Comparison of ENCODE assay signal across 1 cellular context in the genomic region with DNA sequence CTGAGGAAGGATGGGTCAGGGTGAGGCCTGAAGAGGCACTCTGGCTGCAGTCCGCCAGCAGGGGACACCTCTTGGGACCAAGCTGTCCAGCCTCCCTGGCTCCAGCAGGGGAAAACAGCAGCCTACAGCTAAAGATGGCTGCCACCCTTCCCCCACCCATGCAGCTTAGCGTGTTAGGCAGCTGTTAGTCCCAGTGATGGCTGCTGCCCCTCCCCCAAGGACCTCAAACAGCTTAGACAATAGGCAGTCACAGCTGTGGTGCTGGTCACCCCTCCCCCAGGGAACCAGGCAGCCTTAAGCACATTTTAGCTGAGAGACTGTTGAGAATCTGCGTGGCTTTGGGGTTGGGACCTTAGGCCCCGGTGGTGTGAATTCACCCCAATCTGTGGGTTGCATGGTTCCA.
TF ChIP-seq lines count a peak whose summit lies in the region.

No MANE protein-coding gene starts in this region.

TF ChIP-seq in H1, 55 proteins besides CTCF, POLR2A, EP300 and RAD21 (continued from another document):
- TF ChIP-seq EGR1 (IDR thresholded peaks at IDR 0.05; ENCODE audit: borderline replicate concordance, low read depth, low read length): no peak
- TF ChIP-seq CHD2 (IDR thresholded peaks at IDR 0.05; ENCODE audit: low read length): peak; percentile 79
- peak; percentile 93 for TF ChIP-seq SP1 (IDR thresholded peaks at IDR 0.05; ENCODE audit: low read depth, low read length)
- no peak for TF ChIP-seq POU5F1 (IDR thresholded peaks at IDR 0.05; ENCODE audit: low read depth, low read length)
- TF ChIP-seq SAP30 (IDR thresholded peaks at IDR 0.05; ENCODE audit: insufficient read depth, insufficient replicate concordance, low read length): no peak
- TF ChIP-seq SP4 (IDR thresholded peaks at IDR 0.05; ENCODE audit: low read length): no peak
- peak; percentile 99 for TF ChIP-seq ASH2L (IDR thresholded peaks at IDR 0.05; ENCODE audit: low read length)
- no peak for TF ChIP-seq MAFK (IDR thresholded peaks at IDR 0.05; ENCODE audit: low read depth, low read length)
- no peak for TF ChIP-seq BRCA1 (IDR thresholded peaks at IDR 0.05; ENCODE audit: low read depth, low read length)
- TF ChIP-seq, protein P1, sequence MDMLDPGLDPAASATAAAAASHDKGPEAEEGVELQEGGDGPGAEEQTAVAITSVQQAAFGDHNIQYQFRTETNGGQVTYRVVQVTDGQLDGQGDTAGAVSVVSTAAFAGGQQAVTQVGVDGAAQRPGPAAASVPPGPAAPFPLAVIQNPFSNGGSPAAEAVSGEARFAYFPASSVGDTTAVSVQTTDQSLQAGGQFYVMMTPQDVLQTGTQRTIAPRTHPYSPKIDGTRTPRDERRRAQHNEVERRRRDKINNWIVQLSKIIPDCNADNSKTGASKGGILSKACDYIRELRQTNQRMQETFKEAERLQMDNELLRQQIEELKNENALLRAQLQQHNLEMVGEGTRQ (IDR thresholded peaks at IDR 0.05; ENCODE audit: low read length): no peak
- peak; percentile 86; the same call in 1 of the 2 replicates for TF ChIP-seq RBBP5 (IDR thresholded peaks at IDR 0.05; ENCODE audit: borderline replicate concordance, low read depth, low read length)
- TF ChIP-seq, protein P2, sequence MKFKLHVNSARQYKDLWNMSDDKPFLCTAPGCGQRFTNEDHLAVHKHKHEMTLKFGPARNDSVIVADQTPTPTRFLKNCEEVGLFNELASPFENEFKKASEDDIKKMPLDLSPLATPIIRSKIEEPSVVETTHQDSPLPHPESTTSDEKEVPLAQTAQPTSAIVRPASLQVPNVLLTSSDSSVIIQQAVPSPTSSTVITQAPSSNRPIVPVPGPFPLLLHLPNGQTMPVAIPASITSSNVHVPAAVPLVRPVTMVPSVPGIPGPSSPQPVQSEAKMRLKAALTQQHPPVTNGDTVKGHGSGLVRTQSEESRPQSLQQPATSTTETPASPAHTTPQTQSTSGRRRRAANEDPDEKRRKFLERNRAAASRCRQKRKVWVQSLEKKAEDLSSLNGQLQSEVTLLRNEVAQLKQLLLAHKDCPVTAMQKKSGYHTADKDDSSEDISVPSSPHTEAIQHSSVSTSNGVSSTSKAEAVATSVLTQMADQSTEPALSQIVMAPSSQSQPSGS (IDR thresholded peaks at IDR 0.05; ENCODE audit: low read length): peak; percentile 46; the same call in 1 of the 2 replicates
- TF ChIP-seq, protein P3, sequence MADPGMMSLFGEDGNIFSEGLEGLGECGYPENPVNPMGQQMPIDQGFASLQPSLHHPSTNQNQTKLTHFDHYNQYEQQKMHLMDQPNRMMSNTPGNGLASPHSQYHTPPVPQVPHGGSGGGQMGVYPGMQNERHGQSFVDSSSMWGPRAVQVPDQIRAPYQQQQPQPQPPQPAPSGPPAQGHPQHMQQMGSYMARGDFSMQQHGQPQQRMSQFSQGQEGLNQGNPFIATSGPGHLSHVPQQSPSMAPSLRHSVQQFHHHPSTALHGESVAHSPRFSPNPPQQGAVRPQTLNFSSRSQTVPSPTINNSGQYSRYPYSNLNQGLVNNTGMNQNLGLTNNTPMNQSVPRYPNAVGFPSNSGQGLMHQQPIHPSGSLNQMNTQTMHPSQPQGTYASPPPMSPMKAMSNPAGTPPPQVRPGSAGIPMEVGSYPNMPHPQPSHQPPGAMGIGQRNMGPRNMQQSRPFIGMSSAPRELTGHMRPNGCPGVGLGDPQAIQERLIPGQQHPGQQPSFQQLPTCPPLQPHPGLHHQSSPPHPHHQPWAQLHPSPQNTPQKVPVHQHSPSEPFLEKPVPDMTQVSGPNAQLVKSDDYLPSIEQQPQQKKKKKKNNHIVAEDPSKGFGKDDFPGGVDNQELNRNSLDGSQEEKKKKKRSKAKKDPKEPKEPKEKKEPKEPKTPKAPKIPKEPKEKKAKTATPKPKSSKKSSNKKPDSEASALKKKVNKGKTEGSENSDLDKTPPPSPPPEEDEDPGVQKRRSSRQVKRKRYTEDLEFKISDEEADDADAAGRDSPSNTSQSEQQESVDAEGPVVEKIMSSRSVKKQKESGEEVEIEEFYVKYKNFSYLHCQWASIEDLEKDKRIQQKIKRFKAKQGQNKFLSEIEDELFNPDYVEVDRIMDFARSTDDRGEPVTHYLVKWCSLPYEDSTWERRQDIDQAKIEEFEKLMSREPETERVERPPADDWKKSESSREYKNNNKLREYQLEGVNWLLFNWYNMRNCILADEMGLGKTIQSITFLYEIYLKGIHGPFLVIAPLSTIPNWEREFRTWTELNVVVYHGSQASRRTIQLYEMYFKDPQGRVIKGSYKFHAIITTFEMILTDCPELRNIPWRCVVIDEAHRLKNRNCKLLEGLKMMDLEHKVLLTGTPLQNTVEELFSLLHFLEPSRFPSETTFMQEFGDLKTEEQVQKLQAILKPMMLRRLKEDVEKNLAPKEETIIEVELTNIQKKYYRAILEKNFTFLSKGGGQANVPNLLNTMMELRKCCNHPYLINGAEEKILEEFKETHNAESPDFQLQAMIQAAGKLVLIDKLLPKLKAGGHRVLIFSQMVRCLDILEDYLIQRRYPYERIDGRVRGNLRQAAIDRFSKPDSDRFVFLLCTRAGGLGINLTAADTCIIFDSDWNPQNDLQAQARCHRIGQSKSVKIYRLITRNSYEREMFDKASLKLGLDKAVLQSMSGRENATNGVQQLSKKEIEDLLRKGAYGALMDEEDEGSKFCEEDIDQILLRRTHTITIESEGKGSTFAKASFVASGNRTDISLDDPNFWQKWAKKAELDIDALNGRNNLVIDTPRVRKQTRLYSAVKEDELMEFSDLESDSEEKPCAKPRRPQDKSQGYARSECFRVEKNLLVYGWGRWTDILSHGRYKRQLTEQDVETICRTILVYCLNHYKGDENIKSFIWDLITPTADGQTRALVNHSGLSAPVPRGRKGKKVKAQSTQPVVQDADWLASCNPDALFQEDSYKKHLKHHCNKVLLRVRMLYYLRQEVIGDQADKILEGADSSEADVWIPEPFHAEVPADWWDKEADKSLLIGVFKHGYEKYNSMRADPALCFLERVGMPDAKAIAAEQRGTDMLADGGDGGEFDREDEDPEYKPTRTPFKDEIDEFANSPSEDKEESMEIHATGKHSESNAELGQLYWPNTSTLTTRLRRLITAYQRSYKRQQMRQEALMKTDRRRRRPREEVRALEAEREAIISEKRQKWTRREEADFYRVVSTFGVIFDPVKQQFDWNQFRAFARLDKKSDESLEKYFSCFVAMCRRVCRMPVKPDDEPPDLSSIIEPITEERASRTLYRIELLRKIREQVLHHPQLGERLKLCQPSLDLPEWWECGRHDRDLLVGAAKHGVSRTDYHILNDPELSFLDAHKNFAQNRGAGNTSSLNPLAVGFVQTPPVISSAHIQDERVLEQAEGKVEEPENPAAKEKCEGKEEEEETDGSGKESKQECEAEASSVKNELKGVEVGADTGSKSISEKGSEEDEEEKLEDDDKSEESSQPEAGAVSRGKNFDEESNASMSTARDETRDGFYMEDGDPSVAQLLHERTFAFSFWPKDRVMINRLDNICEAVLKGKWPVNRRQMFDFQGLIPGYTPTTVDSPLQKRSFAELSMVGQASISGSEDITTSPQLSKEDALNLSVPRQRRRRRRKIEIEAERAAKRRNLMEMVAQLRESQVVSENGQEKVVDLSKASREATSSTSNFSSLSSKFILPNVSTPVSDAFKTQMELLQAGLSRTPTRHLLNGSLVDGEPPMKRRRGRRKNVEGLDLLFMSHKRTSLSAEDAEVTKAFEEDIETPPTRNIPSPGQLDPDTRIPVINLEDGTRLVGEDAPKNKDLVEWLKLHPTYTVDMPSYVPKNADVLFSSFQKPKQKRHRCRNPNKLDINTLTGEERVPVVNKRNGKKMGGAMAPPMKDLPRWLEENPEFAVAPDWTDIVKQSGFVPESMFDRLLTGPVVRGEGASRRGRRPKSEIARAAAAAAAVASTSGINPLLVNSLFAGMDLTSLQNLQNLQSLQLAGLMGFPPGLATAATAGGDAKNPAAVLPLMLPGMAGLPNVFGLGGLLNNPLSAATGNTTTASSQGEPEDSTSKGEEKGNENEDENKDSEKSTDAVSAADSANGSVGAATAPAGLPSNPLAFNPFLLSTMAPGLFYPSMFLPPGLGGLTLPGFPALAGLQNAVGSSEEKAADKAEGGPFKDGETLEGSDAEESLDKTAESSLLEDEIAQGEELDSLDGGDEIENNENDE (IDR thresholded peaks at IDR 0.05; ENCODE audit: insufficient replicate concordance, low read length): no peak
- no peak for TF ChIP-seq JUN (IDR thresholded peaks at IDR 0.05; ENCODE audit: low read depth, low read length)
- no peak for TF ChIP-seq SIRT6 (IDR thresholded peaks at IDR 0.05; ENCODE audit: low read length)
- peak in 1 of 2 experiments; percentile 62; a peak in 1 of 4 replicates for TF ChIP-seq SIN3A (conservative IDR thresholded peaks at IDR 0.05 in 1 of 2, IDR thresholded peaks at IDR 0.05 in 1 of 2; ENCODE audit: low read depth in 1 of 2, low read length in 2 of 2)
- peak; percentile 67; the same call in 1 of the 2 replicates for TF ChIP-seq KDM1A (IDR thresholded peaks at IDR 0.05; ENCODE audit: borderline replicate concordance, low read length)
- TF ChIP-seq POLR2AphosphoS5 (IDR thresholded peaks at IDR 0.05; ENCODE audit: low read depth, low read length): peak; percentile 69; the same call in 1 of the 2 replicates
- TF ChIP-seq JUND (IDR thresholded peaks at IDR 0.05; ENCODE audit: low read length): no peak
- TF ChIP-seq HDAC2 (IDR thresholded peaks at IDR 0.05; ENCODE audit: borderline replicate concordance in 1 of 2, low read depth in 2 of 2, low read length in 2 of 2): peak in 1 of 2 experiments; percentile 55; a peak in 1 of 4 replicates
- TF ChIP-seq KDM4A (IDR thresholded peaks at IDR 0.05; ENCODE audit: low read depth, low read length, severe bottlenecking): no peak
- no peak for TF ChIP-seq CHD1 (IDR thresholded peaks at IDR 0.05; ENCODE audit: low read depth, low read length)
- no peak for TF ChIP-seq CBX5 (IDR thresholded peaks at IDR 0.05; ENCODE audit: low read depth, low read length)
- TF ChIP-seq BCL11A (IDR thresholded peaks at IDR 0.05; ENCODE audit: low read depth in 2 of 2, low read length in 2 of 2): peak in 1 of 2 experiments; percentile 26
- no peak for TF ChIP-seq SRF (IDR thresholded peaks at IDR 0.05; ENCODE audit: low read depth, low read length)
- TF ChIP-seq YY1 (IDR thresholded peaks at IDR 0.05; ENCODE audit: low read depth, low read length): peak; percentile 96
- no peak for TF ChIP-seq TEAD4 (IDR thresholded peaks at IDR 0.05; ENCODE audit: low read depth, low read length)
- TF ChIP-seq NANOG (IDR thresholded peaks at IDR 0.05; ENCODE audit: insufficient read depth, low read depth, low read length, poor library complexity, severe bottlenecking): peak; percentile 85
